Comparison of ENCODE assay signal across 8 cellular contexts in the genomic region with DNA sequence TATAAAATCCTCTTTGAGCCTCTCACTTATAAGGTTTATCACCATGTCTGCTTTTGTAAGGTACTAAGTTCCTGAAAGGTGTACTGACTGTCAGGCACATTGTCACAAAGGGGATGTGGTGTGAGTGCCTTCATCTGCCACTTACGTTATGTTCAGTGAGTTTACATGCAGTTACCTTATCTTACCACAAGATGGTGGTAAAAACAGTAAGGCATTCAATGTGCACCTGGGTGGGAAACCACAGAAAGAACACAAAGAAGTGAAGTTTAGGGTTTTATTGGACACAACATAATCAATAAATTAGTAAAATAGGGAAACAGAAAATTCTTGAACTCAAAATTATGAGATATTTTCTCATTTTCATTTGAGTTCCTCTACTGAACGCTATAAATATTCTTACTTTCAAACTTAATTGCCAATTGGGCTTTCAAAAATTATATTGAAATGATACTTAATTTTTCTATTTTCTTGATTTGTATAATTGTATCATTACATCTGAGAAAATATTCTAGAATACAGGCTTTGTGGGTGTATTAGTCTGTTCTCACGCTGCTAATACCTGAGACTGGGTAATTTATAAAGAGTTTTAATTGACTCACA.
DNase-seq lines count a peak whose midpoint lies in the region; ATAC-seq and TF ChIP-seq lines count a peak whose summit lies in the region.

No MANE protein-coding gene starts in this region.

- no peaks in the 10 kb centered on the region for H3K36me3 Mint-ChIP-seq in stimulated activated effector memory CD8-positive, alpha-beta T cell treated with anti-CD3 and anti-CD28 coated beads, Interleukin-12 subunit alpha, Interleukin-12 subunit beta, amount 100 ng/mL, for 72 hours

- peaks cover 0 to 3% of the 10 kb centered on the region in 2 donors for H3K27me3 ChIP-seq in right lobe of liver

- intact Hi-C loops in right lobe of liver (cut with DNase I), result no loop called here

- 47% methylated on average over 3 of the region's 3 CpGs for WGBS in right lobe of liver (ENCODE audit: insufficient coverage, low coverage, low lambda C conversion rate, missing lambda C conversion rate)

- H3K4me1 Mint-ChIP-seq in stimulated activated effector memory CD8-positive, alpha-beta T cell treated with anti-CD3 and anti-CD28 coated beads, Interleukin-12 subunit alpha, Interleukin-12 subunit beta, amount 100 ng/mL, for 72 hours, result no peaks in the 10 kb centered on the region

- H3K4me3 ChIP-seq in cardiac fibroblast (replicated peaks in 1 of 2; ENCODE audit: low read depth in 2 of 2, low read length in 2 of 2), result no peak overlapping the region
- H3K4me3 ChIP-seq in right lobe of liver, result no peak overlapping the region

- no peak overlapping the region for H3K27ac ChIP-seq in right lobe of liver

- H3K4me1 ChIP-seq in right lobe of liver, result no peaks in the 10 kb centered on the region

- peak; percentile 78 for TF ChIP-seq CTCF in cardiac fibroblast (IDR thresholded peaks at IDR 0.05; ENCODE audit: low read depth, low read length)
- peak; percentile 47 to 80 (median 68) for TF ChIP-seq CTCF in right lobe of liver (IDR thresholded peaks at IDR 0.05)

- no peak overlapping the region for H3K4me3 Mint-ChIP-seq in stimulated activated effector memory CD8-positive, alpha-beta T cell treated with anti-CD3 and anti-CD28 coated beads, Interleukin-12 subunit alpha, Interleukin-12 subunit beta, amount 100 ng/mL, for 72 hours

- no peak overlapping the region for H3K27ac Mint-ChIP-seq in stimulated activated effector memory CD8-positive, alpha-beta T cell treated with anti-CD3 and anti-CD28 coated beads, Interleukin-12 subunit alpha, Interleukin-12 subunit beta, amount 100 ng/mL, for 72 hours

- H3K9me3 ChIP-seq in right lobe of liver, result no peaks in the 10 kb centered on the region

- H3K9me3 Mint-ChIP-seq in stimulated activated effector memory CD8-positive, alpha-beta T cell treated with anti-CD3 and anti-CD28 coated beads, Interleukin-12 subunit alpha, Interleukin-12 subunit beta, amount 100 ng/mL, for 72 hours, result peaks cover 3% of the 10 kb centered on the region

- H3K36me3 ChIP-seq in right lobe of liver, result no peaks in the 10 kb centered on the region

- DNase-seq in DMS114 treated with DMSO at 0.1 percent for 48 hours (lab: John Stamatoyannopoulos, UW; ENCODE audit: unreplicated experiment) (peak; percentile 4), NCI-H526 treated with DMSO at 0.1 percent for 48 hours (lab: John Stamatoyannopoulos, UW) (peak; percentile 13), cardiac fibroblast (ENCODE audit: low read depth in 2 of 2) (peak; percentile 61 to 64), right lobe of liver (no peak)
- no peak for DNase-seq in stimulated activated effector memory CD8-positive, alpha-beta T cell treated with anti-CD3 and anti-CD28 coated beads, Interleukin-12 subunit alpha, Interleukin-12 subunit beta, amount 100 ng/mL, for 72 hours (ENCODE audit: low spot score in 2 of 2)
- no peak for DNase-seq in activated CD8-positive, alpha-beta memory T cell treated with anti-CD3 and anti-CD28 coated beads for 24 hours

- TF ChIP-seq POLR2A in right lobe of liver (IDR thresholded peaks at IDR 0.05), result no peak

- ATAC-seq in GM19372 (IDR thresholded peaks at IDR 0.05; ENCODE audit: low read depth, unreplicated experiment), result peak; percentile 91
- ATAC-seq in HG03354 (IDR thresholded peaks at IDR 0.05; ENCODE audit: poor library complexity, severe bottlenecking, unreplicated experiment), result peak; percentile 99
- ATAC-seq in right lobe of liver, result peak; percentile 72 to 83 (median 80)
- ATAC-seq in stimulated activated effector memory CD8-positive, alpha-beta T cell treated with anti-CD3 and anti-CD28 coated beads, Interleukin-12 subunit alpha, Interleukin-12 subunit beta, amount 100 ng/mL, for 72 hours, result no peak

Comparison
In these comparisons a context has a peak if more than half of its experiments do, and no peak if none do; other contexts are left out.
1. DNase-seq: peak in DMS114 treated with DMSO at 0.1 percent for 48 hours (single experiment), NCI-H526 treated with DMSO at 0.1 percent for 48 hours (single experiment) and cardiac fibroblast (2 of 2); none in right lobe of liver (0 of 3), stimulated activated effector memory CD8-positive, alpha-beta T cell treated with anti-CD3 and anti-CD28 coated beads, Interleukin-12 subunit alpha, Interleukin-12 subunit beta, amount 100 ng/mL, for 72 hours (0 of 2) and activated CD8-positive, alpha-beta memory T cell treated with anti-CD3 and anti-CD28 coated beads for 24 hours (single experiment).